ENCODE assay signal across 1 cellular context in genomic region chr17:18260332-18261145, GRCh38.
TF ChIP-seq lines count a peak whose summit lies in the region.

Gene MIEF2 (plus strand): TSS chr17:18260662. CDS start chr17:18262721, 2,059 bp downstream.

TF ChIP-seq in K562, 482 proteins besides CTCF, POLR2A, EP300 and RAD21 (continued from another document and continues in another):
- peak; percentile 71; the same call in 1 of the 2 replicates for TF ChIP-seq ARID4B (CRISPR knock-in tag; IDR thresholded peaks at IDR 0.05)
- TF ChIP-seq KDM2B (CRISPR knock-in tag; IDR thresholded peaks at IDR 0.05): no peak
- 0 out of 2 replicates have a peak, but pooled peaks have one; percentile 10 for TF ChIP-seq KLF13 (tag; IDR thresholded peaks at IDR 0.05; ENCODE audit: borderline replicate concordance, low read depth)
- TF ChIP-seq MXD1 (CRISPR knock-in tag; IDR thresholded peaks at IDR 0.05; ENCODE audit: borderline replicate concordance, poor library complexity, severe bottlenecking): no peak
- TF ChIP-seq SNAPC5 (CRISPR knock-in tag; IDR thresholded peaks at IDR 0.05): no peak
- TF ChIP-seq LARP7 (IDR thresholded peaks at IDR 0.05): no peak
- TF ChIP-seq ZNF780A (CRISPR knock-in tag; IDR thresholded peaks at IDR 0.05): no peak
- TF ChIP-seq GTF2B (IDR thresholded peaks at IDR 0.05; ENCODE audit: extremely low read depth, insufficient read length): no peak
- no peak for TF ChIP-seq PYGO2 (tag; IDR thresholded peaks at IDR 0.05)
- no peak for TF ChIP-seq POLR3G (IDR thresholded peaks at IDR 0.05; ENCODE audit: extremely low read depth, insufficient read length, insufficient replicate concordance)
- TF ChIP-seq ZSCAN29 (IDR thresholded peaks at IDR 0.05): no peak
- TF ChIP-seq TEAD2 (tag; IDR thresholded peaks at IDR 0.05): no peak
- no peak for TF ChIP-seq GABPB2 (CRISPR knock-in tag; conservative IDR thresholded peaks at IDR 0.05)
- no peak for TF ChIP-seq IRF1 (CRISPR knock-in tag; IDR thresholded peaks at IDR 0.05; ENCODE audit: borderline replicate concordance)
- TF ChIP-seq HMGN3 (IDR thresholded peaks at IDR 0.05; ENCODE audit: borderline replicate concordance, extremely low read depth, insufficient read length, low read depth, low read length): peak; percentile 46
- no peak for TF ChIP-seq TARDBP (IDR thresholded peaks at IDR 0.05)
- no peak for TF ChIP-seq ZNF77 (CRISPR knock-in tag; IDR thresholded peaks at IDR 0.05)
- no peak for TF ChIP-seq ZNF239 (CRISPR knock-in tag; IDR thresholded peaks at IDR 0.05)
- TF ChIP-seq PHB2 (IDR thresholded peaks at IDR 0.05; ENCODE audit: low read depth): no peak
- no peak for TF ChIP-seq FOXK2 (conservative IDR thresholded peaks at IDR 0.05 in 1 of 2, IDR thresholded peaks at IDR 0.05 in 1 of 2; ENCODE audit: low read depth in 2 of 2)
- no peak for TF ChIP-seq SRSF7 (optimal IDR thresholded peaks at IDR 0.05; ENCODE audit: low read depth, low read length)
- TF ChIP-seq L3MBTL2 (IDR thresholded peaks at IDR 0.05): peak; percentile 83
- TF ChIP-seq HMBOX1 (IDR thresholded peaks at IDR 0.05): no peak
- no peak for TF ChIP-seq STAT5B (CRISPR knock-in tag; IDR thresholded peaks at IDR 0.05)
- no peak for TF ChIP-seq ZNF436 (CRISPR knock-in tag; IDR thresholded peaks at IDR 0.05)
- no peak for TF ChIP-seq HLTF (IDR thresholded peaks at IDR 0.05)
- TF ChIP-seq ZNF431 (CRISPR knock-in tag; IDR thresholded peaks at IDR 0.05): no peak
- TF ChIP-seq E2F5 (CRISPR knock-in tag; IDR thresholded peaks at IDR 0.05): no peak
- peak; percentile 37 for TF ChIP-seq FIP1L1 (IDR thresholded peaks at IDR 0.05; ENCODE audit: low read depth, low read length, poor library complexity, severe bottlenecking)
- no peak for TF ChIP-seq HDGF (IDR thresholded peaks at IDR 0.05)
- no peak for TF ChIP-seq ETS1 (conservative IDR thresholded peaks at IDR 0.05; ENCODE audit: control insufficient read depth, low read depth, low read length)
- no peak for TF ChIP-seq E2F4 (CRISPR knock-in tag; IDR thresholded peaks at IDR 0.05; ENCODE audit: low read depth)
- no peak for TF ChIP-seq ZNF707 (CRISPR knock-in tag; conservative IDR thresholded peaks at IDR 0.05)
- no peak for TF ChIP-seq KLF6 (CRISPR knock-in tag; IDR thresholded peaks at IDR 0.05; ENCODE audit: borderline replicate concordance)
- TF ChIP-seq ZFPM2 (CRISPR knock-in tag; IDR thresholded peaks at IDR 0.05): no peak
- no peak for TF ChIP-seq HEY1 (CRISPR knock-in tag; IDR thresholded peaks at IDR 0.05; ENCODE audit: borderline replicate concordance)
- no peak for TF ChIP-seq ATF2 (CRISPR knock-in tag; IDR thresholded peaks at IDR 0.05)
- TF ChIP-seq ZNF253 (CRISPR knock-in tag; conservative IDR thresholded peaks at IDR 0.05): no peak
- no peak for TF ChIP-seq E2F1 (CRISPR knock-in tag; IDR thresholded peaks at IDR 0.05)
- TF ChIP-seq ZNF644 (tag; IDR thresholded peaks at IDR 0.05; ENCODE audit: low read depth): no peak
- no peak for TF ChIP-seq KHSRP (IDR thresholded peaks at IDR 0.05)
- peak; percentile 49 to 76 for TF ChIP-seq MNT (conservative IDR thresholded peaks at IDR 0.05)
- TF ChIP-seq CREM (IDR thresholded peaks at IDR 0.05; ENCODE audit: low read depth): peak; percentile 81
- no peak for TF ChIP-seq MAFF (IDR thresholded peaks at IDR 0.05; ENCODE audit: low read length)
- no peak for TF ChIP-seq MYBL2 (IDR thresholded peaks at IDR 0.05; ENCODE audit: low read depth)
- TF ChIP-seq MYBL2 (CRISPR knock-in tag; IDR thresholded peaks at IDR 0.05; ENCODE audit: borderline replicate concordance): no peak
- no peak for TF ChIP-seq PREB (CRISPR knock-in tag; IDR thresholded peaks at IDR 0.05)
- no peak for TF ChIP-seq SIX5 (IDR thresholded peaks at IDR 0.05; ENCODE audit: borderline replicate concordance in 1 of 2, insufficient read depth in 1 of 2, low read depth in 1 of 2, low read length in 2 of 2)
- no peak for TF ChIP-seq THRA (IDR thresholded peaks at IDR 0.05)
- TF ChIP-seq EWSR1 (IDR thresholded peaks at IDR 0.05; ENCODE audit: borderline replicate concordance, low read depth, partially characterized antibody): no peak
- TF ChIP-seq MBD2 (IDR thresholded peaks at IDR 0.05; ENCODE audit: borderline replicate concordance, low read depth): peak; percentile 58
